In the genomic region with DNA sequence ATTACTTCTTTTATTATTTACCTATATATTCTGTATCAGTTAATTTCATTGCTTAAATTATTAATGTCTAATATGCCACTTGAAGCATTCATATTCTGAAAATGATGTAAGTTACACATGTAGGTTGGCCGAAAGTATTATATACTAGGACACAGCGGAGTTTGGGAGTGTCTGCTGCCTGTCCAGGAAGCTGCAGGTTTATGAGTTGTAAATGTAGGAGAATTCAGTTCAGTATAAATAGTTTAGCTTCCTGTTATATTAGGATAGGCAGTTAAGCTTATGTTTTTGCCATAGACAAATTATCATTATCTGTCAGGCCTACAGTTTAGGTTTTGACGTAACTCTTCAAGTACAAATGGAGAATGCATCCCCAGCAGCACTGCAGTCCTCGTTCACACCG, we compare ENCODE assay signal across 1 cellular context.
TF ChIP-seq lines count a peak whose summit lies in the region.

No MANE protein-coding gene starts in this region.

TF ChIP-seq in endothelial cell of umbilical vein, 7 proteins besides CTCF, POLR2A, EP300 and RAD21 (continued from another document):
- no peak for TF ChIP-seq EZH2 (IDR thresholded peaks at IDR 0.05; ENCODE audit: borderline replicate concordance, low read depth, low read length, severe bottlenecking)
